Comparison of ENCODE assay signal across 1 cellular context in genomic region chr17:18980682-18981384, GRCh38.
TF ChIP-seq lines count a peak whose summit lies in the region.

No MANE protein-coding gene starts in this region.

TF ChIP-seq in H1, 55 proteins besides CTCF, POLR2A, EP300 and RAD21:
- TF ChIP-seq KDM1A (IDR thresholded peaks at IDR 0.05; ENCODE audit: borderline replicate concordance, low read length) (no peak), TEAD4 (IDR thresholded peaks at IDR 0.05; ENCODE audit: low read depth, low read length) (no peak), ZNF274 (IDR thresholded peaks at IDR 0.05; ENCODE audit: borderline replicate concordance, extremely low read depth, low read length) (no peak), SP1 (IDR thresholded peaks at IDR 0.05; ENCODE audit: low read depth, low read length) (no peak), ASH2L (IDR thresholded peaks at IDR 0.05; ENCODE audit: low read length) (no peak), CHD1 (IDR thresholded peaks at IDR 0.05; ENCODE audit: low read depth, low read length) (no peak), MAFK (IDR thresholded peaks at IDR 0.05; ENCODE audit: low read depth, low read length) (no peak), KDM5A (IDR thresholded peaks at IDR 0.05; ENCODE audit: low read length) (no peak), JUN (IDR thresholded peaks at IDR 0.05; ENCODE audit: low read depth, low read length) (no peak)
